Comparison of ENCODE assay signal across 25 cellular contexts in the genomic region with DNA sequence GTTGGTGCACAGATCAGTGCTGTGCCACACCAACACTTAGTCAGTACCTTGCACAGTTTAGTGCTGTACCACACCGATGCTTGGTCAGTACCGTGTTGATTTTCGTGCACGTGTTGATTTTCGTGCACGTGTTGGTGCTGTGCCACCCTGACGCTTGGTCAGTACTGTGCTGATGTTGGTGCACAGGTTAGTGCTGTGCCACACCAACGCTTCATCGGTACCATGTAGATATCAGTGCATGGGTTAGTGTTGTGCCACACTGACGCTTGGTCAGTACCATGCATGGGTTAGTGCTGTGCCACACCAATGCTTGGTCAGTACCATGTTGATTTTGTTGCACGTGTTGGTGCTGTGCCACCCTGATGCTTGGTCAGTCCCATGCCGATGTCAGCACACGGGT.
DNase-seq lines count a peak whose midpoint lies in the region; ATAC-seq, FAIRE-seq and TF ChIP-seq lines count a peak whose summit lies in the region.
"Had no signal": no experiment of that assay in that cellular context is flagged by ENCODE, and none has a peak within 500 bp of the region (broad histone marks: within the 10 kb centered on the region; RNA-seq: fewer than 3 reads in every experiment).

No MANE protein-coding gene starts in this region.

- H4K12ac ChIP-seq in trophoblast cell (ENCODE audit: low read depth, low read length): no peak overlapping the region

- no peak overlapping the region for H3K27ac ChIP-seq in IMR-90 (ENCODE audit: insufficient read depth, low read length)
- no peak overlapping the region for H3K27ac ChIP-seq in trophoblast cell (ENCODE audit: low read depth, low read length)
- H3K27ac ChIP-seq: BLaER1 had no signal

- no peak overlapping the region for H3K27ac Mint-ChIP-seq in activated CD4-positive, alpha-beta T cell treated with anti-CD3 and anti-CD28 coated beads, Interleukin-2, amount 10 ng/mL, durations not matched to agents 24 days and 14 days
- H3K27ac Mint-ChIP-seq: CD8-positive, alpha-beta memory T cell had no signal

- no peaks in the 10 kb centered on the region for H4K20me1 ChIP-seq in IMR-90 (ENCODE audit: insufficient read depth, low read length)
- H4K20me1 ChIP-seq: BLaER1 had no signal

- 0 out of 2 replicates have a peak overlapping the region, but pooled peaks have one; percentile 46 for H2BK20ac ChIP-seq in IMR-90 (ENCODE audit: low read depth, low read length)

- H4K8ac ChIP-seq in IMR-90 (ENCODE audit: low read depth in 2 of 2, low read length in 2 of 2) (no peak overlapping the region), trophoblast cell (ENCODE audit: low read depth, low read length) (no peak overlapping the region)

- no peak for ATAC-seq in IMR-90 (ENCODE audit: low read depth)

- H2BK120ac ChIP-seq in IMR-90 (ENCODE audit: low read depth, low read length): peak overlapping the region; percentile 38; the same call in 1 of the 2 replicates
- H2BK120ac ChIP-seq in trophoblast cell (ENCODE audit: insufficient read depth, low read length, poor library complexity): no peak overlapping the region

- H3K14ac ChIP-seq in IMR-90 (replicated peaks; ENCODE audit: low read depth, low read length): no peak overlapping the region
- H3K14ac ChIP-seq in trophoblast cell (ENCODE audit: low read length): no peak overlapping the region

- H2BK15ac ChIP-seq in IMR-90 (ENCODE audit: low read depth, low read length): no peak overlapping the region; the same call in 2 of the 3 replicates

- no peak for DNase-seq in HTR-8/SVneo (ENCODE audit: insufficient read length, low spot score)
- DNase-seq in IMR-90: no peak
- DNase-seq in bronchial epithelial cell (ENCODE audit: low read depth): no peak
- no peak for DNase-seq in trophoblast cell
- no peak for DNase-seq in occipital lobe (lab: John Stamatoyannopoulos, UW)
- DNase-seq in NCI-H146 (lab: John Stamatoyannopoulos, UW): no peak
- DNase-seq in NCI-H2029 treated with DMSO at 0.1 percent for 48 hours (lab: John Stamatoyannopoulos, UW): no peak
- DNase-seq in activated CD4-positive, alpha-beta T cell treated with anti-CD3 and anti-CD28 coated beads, Interleukin-2, amount 10 ng/mL, durations not matched to agents 24 days and 14 days: no peak
- DNase-seq: 8988T; ACHN; BE2C; C1 segment of cervical spinal cord; CD4-positive, alpha-beta memory T cell; CD4-positive, CD25-positive, alpha-beta regulatory T cell; CD8-positive, alpha-beta memory T cell; COR-L47; DMS 273 treated with DMSO at 0.1 percent for 48 hours; DMS153; DMS79 treated with DMSO at 0.1 percent for 48 hours; GF-D8 had no signal

- H4K91ac ChIP-seq in IMR-90 (ENCODE audit: insufficient read depth, low read depth, low read length) (peak overlapping the region; percentile 44; the same call in 1 of the 2 replicates), trophoblast cell (ENCODE audit: low read depth, low read length) (no peak overlapping the region)

- H2BK5ac ChIP-seq in IMR-90 (ENCODE audit: low read depth, low read length, poor library complexity, severe bottlenecking) (no peak overlapping the region), trophoblast cell (ENCODE audit: low read depth, low read length, poor library complexity) (no peak overlapping the region)

- H3K9me3 ChIP-seq in IMR-90 (ENCODE audit: control insufficient read depth, insufficient read depth, low read length) (no peaks in the 10 kb centered on the region), trophoblast cell (ENCODE audit: insufficient read depth, low read depth, low read length) (peaks cover 10% of the 10 kb centered on the region)
- H3K9me3 ChIP-seq: BE2C, BLaER1 had no signal

- 100% methylated on average over 8 of the region's 13 CpGs; no CpG with 5 or more reads in 1 of the 2 experiments for WGBS in IMR-90 (ENCODE audit: extremely low coverage in 2 of 2, insufficient read length in 1 of 2), 2 experiments
- WGBS in trophoblast cell (ENCODE audit: extremely low coverage, insufficient coverage, insufficient read length): no CpG with 5 or more reads among the region's 13 CpGs

- peaks cover 1% of the 10 kb centered on the region for H3K4me1 Mint-ChIP-seq in activated CD4-positive, alpha-beta T cell treated with anti-CD3 and anti-CD28 coated beads, Interleukin-2, amount 10 ng/mL, durations not matched to agents 24 days and 14 days

- no peaks in the 10 kb centered on the region for H3K79me2 ChIP-seq in trophoblast cell (ENCODE audit: control insufficient read depth, insufficient read depth, low read length, poor library complexity)

- H3K4me1 ChIP-seq in IMR-90 (ENCODE audit: control insufficient read depth, insufficient read depth, low read length) (peaks cover 18% of the 10 kb centered on the region), trophoblast cell (ENCODE audit: control insufficient read depth in 1 of 2, insufficient read depth in 2 of 2, low read length in 2 of 2) (no peaks in the 10 kb centered on the region)

- peak overlapping the region; percentile 88; the same call in 1 of the 2 replicates for H2AK5ac ChIP-seq in IMR-90 (ENCODE audit: low read depth, low read length)
- H2AK5ac ChIP-seq in trophoblast cell (ENCODE audit: low read length): no peak overlapping the region

- no peak for TF ChIP-seq CTCF in IMR-90 (conservative IDR thresholded peaks at IDR 0.05; ENCODE audit: low read depth, low read length)
- no peak for TF ChIP-seq CTCF in bronchial epithelial cell (IDR thresholded peaks at IDR 0.05; ENCODE audit: insufficient read depth, low read length, severe bottlenecking)

- no peaks in the 10 kb centered on the region for H3K36me3 Mint-ChIP-seq in activated CD4-positive, alpha-beta T cell treated with anti-CD3 and anti-CD28 coated beads, Interleukin-2, amount 10 ng/mL, durations not matched to agents 24 days and 14 days (ENCODE audit: low read depth)

- H3K27me3 Mint-ChIP-seq in activated CD4-positive, alpha-beta T cell treated with anti-CD3 and anti-CD28 coated beads, Interleukin-2, amount 10 ng/mL, durations not matched to agents 24 days and 14 days: no peaks in the 10 kb centered on the region
- H3K27me3 Mint-ChIP-seq: CD4-positive, alpha-beta memory T cell; CD4-positive, CD25-positive, alpha-beta regulatory T cell; CD8-positive, alpha-beta memory T cell had no signal

- no peak overlapping the region for H3K56ac ChIP-seq in IMR-90 (ENCODE audit: extremely low read depth, insufficient read depth, low read length)

- no peak overlapping the region for H4K5ac ChIP-seq in IMR-90 (ENCODE audit: low read depth, low read length)

- H3K18ac ChIP-seq in IMR-90 (ENCODE audit: low read depth, low read length): no peak overlapping the region
- H3K18ac ChIP-seq in trophoblast cell (ENCODE audit: low read length): no peak overlapping the region

- no peak for TF ChIP-seq RAD21 in IMR-90 (IDR thresholded peaks at IDR 0.05; ENCODE audit: low read length)

- H2AFZ ChIP-seq in IMR-90 (replicated peaks; ENCODE audit: low read length, poor library complexity) (no peak overlapping the region), trophoblast cell (ENCODE audit: insufficient read depth, low read length, poor library complexity) (no peak overlapping the region)

- H2AK9ac ChIP-seq in IMR-90 (replicated peaks; ENCODE audit: low read depth, low read length, poor library complexity): no peak overlapping the region

- dilution Hi-C loops in IMR-90 (cut with HindIII; ENCODE audit: low sequenced_read_pairs, unreplicated experiment): no loop called here

- in situ Hi-C loops in IMR-90 (cut with MboI; ENCODE audit: low sequenced_read_pairs): no loop called here

- peaks cover 5% of the 10 kb centered on the region for H3K36me3 ChIP-seq in IMR-90 (ENCODE audit: control insufficient read depth, insufficient read depth, low read length)
- no peaks in the 10 kb centered on the region for H3K36me3 ChIP-seq in bronchial epithelial cell (ENCODE audit: control insufficient read depth, insufficient read depth, low read length)
- H3K36me3 ChIP-seq in trophoblast cell (ENCODE audit: control insufficient read depth in 1 of 2, insufficient read depth in 2 of 2, low read length in 2 of 2): no peaks in the 10 kb centered on the region
- H3K36me3 ChIP-seq: BE2C, BLaER1 had no signal

- POLR2A ChIA-PET in IMR-90 (lab: Charles Lee; ENCODE audit: unreplicated experiment): no interaction called here

- no peak overlapping the region for H3K4me2 ChIP-seq in IMR-90 (ENCODE audit: low read depth, low read length)
- H3K4me2 ChIP-seq in trophoblast cell (ENCODE audit: low read length): no peak overlapping the region
- H3K4me2 ChIP-seq: BLaER1 had no signal

- peaks cover 0 to 5% of the 10 kb centered on the region in 2 experiments; a peak in 1 of 4 replicates for H3K79me1 ChIP-seq in IMR-90 (ENCODE audit: low read depth in 1 of 2, low read length in 2 of 2)
- no peaks in the 10 kb centered on the region for H3K79me1 ChIP-seq in trophoblast cell (ENCODE audit: low read length)

- intact Hi-C loops in IMR-90 (cut with micrococcal nuclease): no loop called here
- intact Hi-C loops in activated CD4-positive, alpha-beta T cell treated with anti-CD3 and anti-CD28 coated beads, Interleukin-2, amount 10 ng/mL, durations not matched to agents 24 days and 14 days (cut with micrococcal nuclease): no loop called here

- H3K4me3 Mint-ChIP-seq in activated CD4-positive, alpha-beta T cell treated with anti-CD3 and anti-CD28 coated beads, Interleukin-2, amount 10 ng/mL, durations not matched to agents 24 days and 14 days: no peak overlapping the region
- H3K4me3 Mint-ChIP-seq: CD14-positive monocyte; CD4-positive, alpha-beta memory T cell; CD4-positive, CD25-positive, alpha-beta regulatory T cell had no signal

- FAIRE-seq in HTR-8/SVneo (lab: Jason Lieb, UNC) (peak; percentile 4), bronchial epithelial cell (lab: Jason Lieb, UNC) (peak; percentile 47)
- FAIRE-seq: A204.1, G401.6, GM19239 had no signal

- H3K9me3 Mint-ChIP-seq in activated CD4-positive, alpha-beta T cell treated with anti-CD3 and anti-CD28 coated beads, Interleukin-2, amount 10 ng/mL, durations not matched to agents 24 days and 14 days: no peaks in the 10 kb centered on the region
- H3K9me3 Mint-ChIP-seq: CD4-positive, alpha-beta memory T cell; CD4-positive, CD25-positive, alpha-beta regulatory T cell; CD8-positive, alpha-beta memory T cell had no signal

- BruUV-seq in IMR-90 (replicated peaks; lab: Mats Ljungman, UMichigan): no TSS peak

- no peak overlapping the region for H3K23ac ChIP-seq in IMR-90 (ENCODE audit: low read depth, low read length)
- no peak overlapping the region for H3K23ac ChIP-seq in trophoblast cell (ENCODE audit: low read length)

- no peak overlapping the region for H3K4me3 ChIP-seq in IMR-90 (ENCODE audit: insufficient read depth, low read depth, low read length)
- H3K4me3 ChIP-seq in bronchial epithelial cell (ENCODE audit: low read depth, low read length): no peak overlapping the region
- peak overlapping the region; percentile 26 for H3K4me3 ChIP-seq in trophoblast cell (ENCODE audit: low read depth, low read length)
- H3K4me3 ChIP-seq: BLaER1 had no signal

- no peak overlapping the region for H2BK12ac ChIP-seq in trophoblast cell (ENCODE audit: low read length)

- peaks cover 23% of the 10 kb centered on the region for H3K9me1 ChIP-seq in IMR-90 (ENCODE audit: insufficient read depth, low read length)

- 0 out of 2 replicates have a peak overlapping the region, but pooled peaks have one; percentile 54 for H3K4ac ChIP-seq in IMR-90 (ENCODE audit: low read depth, low read length)
- no peak overlapping the region for H3K4ac ChIP-seq in trophoblast cell (ENCODE audit: low read depth, low read length)

- H3K9ac ChIP-seq in IMR-90 (ENCODE audit: low read depth, low read length) (no peak overlapping the region), trophoblast cell (ENCODE audit: low read length) (no peak overlapping the region)
- H3K9ac ChIP-seq: BLaER1 had no signal

- CTCF ChIA-PET in IMR-90 (lab: Yijun Ruan, JAX): no interaction called here

- H3K27me3 ChIP-seq in IMR-90 (ENCODE audit: control insufficient read depth, insufficient read depth, low read length): no peaks in the 10 kb centered on the region
- no peaks in the 10 kb centered on the region for H3K27me3 ChIP-seq in bronchial epithelial cell (ENCODE audit: control insufficient read depth, insufficient read depth, low read length)
- H3K27me3 ChIP-seq in trophoblast cell (ENCODE audit: insufficient read depth, low read length): no peaks in the 10 kb centered on the region
- H3K27me3 ChIP-seq: BE2C, BLaER1 had no signal

- TF ChIP-seq POLR2A in IMR-90 (IDR thresholded peaks at IDR 0.05; ENCODE audit: low read depth, low read length): no peak
